25 cellular contexts compared by ENCODE assay signal in the genomic region with DNA sequence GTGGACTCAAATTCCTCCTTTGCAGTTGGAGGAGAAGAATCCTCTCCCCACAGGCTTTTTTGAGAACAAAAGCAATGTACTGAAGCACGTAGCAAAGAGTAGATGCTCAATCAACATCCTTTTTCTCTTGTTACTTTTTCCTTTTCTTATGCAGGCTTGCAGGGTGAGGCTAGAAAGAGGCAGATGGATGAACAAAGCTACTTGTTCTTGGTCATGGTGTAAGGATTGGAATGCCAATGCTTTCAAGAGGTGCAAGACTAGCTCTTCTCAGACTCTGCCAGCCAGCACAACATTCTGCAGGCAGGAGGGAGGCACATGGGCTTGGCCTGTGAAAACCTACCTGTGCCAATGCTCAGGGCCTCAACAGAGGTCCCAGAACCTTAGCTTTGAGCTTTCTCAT.
"Had no signal": no experiment of that assay in that cellular context is flagged by ENCODE, and none has a peak within 500 bp of the region (broad histone marks: within the 10 kb centered on the region; RNA-seq: fewer than 3 reads in every experiment).

No MANE protein-coding gene starts in this region.

- H3K4me3 Mint-ChIP-seq: nephron; stimulated activated effector memory CD8-positive, alpha-beta T cell treated with anti-CD3 and anti-CD28 coated beads, Interleukin-12 subunit alpha, Interleukin-12 subunit beta, amount 100 ng/mL, for 72 hours had no signal

- H3K79me2 ChIP-seq: parathyroid adenoma had no signal

- H2AFZ ChIP-seq: parathyroid adenoma had no signal

- H3K27me3 ChIP-seq: esophagus muscularis mucosa, right lobe of liver, suprapubic skin, upper lobe of left lung, vagina had no signal

- H3K36me3 Mint-ChIP-seq: stimulated activated effector memory CD8-positive, alpha-beta T cell treated with anti-CD3 and anti-CD28 coated beads, Interleukin-12 subunit alpha, Interleukin-12 subunit beta, amount 100 ng/mL, for 72 hours had no signal

- H3K36me3 ChIP-seq: esophagus muscularis mucosa, gastroesophageal sphincter, prostate gland, right lobe of liver, suprapubic skin, tibial artery, upper lobe of left lung, vagina had no signal

- DNase-seq: cortex of kidney; dorsolateral prefrontal cortex; effector CD8-positive, alpha-beta T cell; glutamatergic neuron; left colon; left ventricle myocardium superior; mesenchymal stem cell; midbrain; occipital lobe; right lobe of liver; stimulated activated CD4-positive, alpha-beta T cell treated with anti-CD3 and anti-CD28 coated beads, Interleukin-4, amount 100 ng/mL, for 1 hour; stimulated activated CD8-positive, alpha-beta memory T cell treated with anti-CD3 and anti-CD28 coated beads, Interleukin-4, amount 100 ng/mL, for 48 hours; stimulated activated naive CD8-positive, alpha-beta T cell treated with anti-CD3 and anti-CD28 coated beads, Interleukin-15, Interleukin-2, amounts not matched to agents 100 U/mL and 50 U/mL, for 24 hours; tibial artery; upper lobe of left lung had no signal

- H3K9me3 Mint-ChIP-seq: nephron; stimulated activated effector memory CD8-positive, alpha-beta T cell treated with anti-CD3 and anti-CD28 coated beads, Interleukin-12 subunit alpha, Interleukin-12 subunit beta, amount 100 ng/mL, for 72 hours had no signal

- H3K4me3 ChIP-seq: dorsolateral prefrontal cortex, esophagus muscularis mucosa, gastroesophageal sphincter, lung, prostate gland, right lobe of liver, suprapubic skin, tibial artery, upper lobe of left lung, vagina had no signal

- H3K4me1 ChIP-seq: esophagus muscularis mucosa, gastroesophageal sphincter, parathyroid adenoma, prostate gland, right lobe of liver, tibial artery, upper lobe of left lung, vagina had no signal

- H3K9me3 ChIP-seq: esophagus muscularis mucosa, gastroesophageal sphincter, prostate gland, right lobe of liver, suprapubic skin, tibial artery, upper lobe of left lung, vagina had no signal

- H3K27ac Mint-ChIP-seq: nephron; stimulated activated effector memory CD8-positive, alpha-beta T cell treated with anti-CD3 and anti-CD28 coated beads, Interleukin-12 subunit alpha, Interleukin-12 subunit beta, amount 100 ng/mL, for 72 hours had no signal

- H3K27ac ChIP-seq: dorsolateral prefrontal cortex, epithelial cell of prostate, esophagus muscularis mucosa, gastroesophageal sphincter, parathyroid adenoma, prostate gland, right lobe of liver, suprapubic skin, tibial artery, upper lobe of left lung, vagina had no signal

- H3K4me1 Mint-ChIP-seq: nephron had no signal

- ATAC-seq: gastroesophageal sphincter; left colon; left ventricle myocardium superior; right lobe of liver; stimulated activated effector memory CD8-positive, alpha-beta T cell treated with anti-CD3 and anti-CD28 coated beads, Interleukin-12 subunit alpha, Interleukin-12 subunit beta, amount 100 ng/mL, for 72 hours had no signal
